Comparison of ENCODE assay signal across 9 cellular contexts in the genomic region with DNA sequence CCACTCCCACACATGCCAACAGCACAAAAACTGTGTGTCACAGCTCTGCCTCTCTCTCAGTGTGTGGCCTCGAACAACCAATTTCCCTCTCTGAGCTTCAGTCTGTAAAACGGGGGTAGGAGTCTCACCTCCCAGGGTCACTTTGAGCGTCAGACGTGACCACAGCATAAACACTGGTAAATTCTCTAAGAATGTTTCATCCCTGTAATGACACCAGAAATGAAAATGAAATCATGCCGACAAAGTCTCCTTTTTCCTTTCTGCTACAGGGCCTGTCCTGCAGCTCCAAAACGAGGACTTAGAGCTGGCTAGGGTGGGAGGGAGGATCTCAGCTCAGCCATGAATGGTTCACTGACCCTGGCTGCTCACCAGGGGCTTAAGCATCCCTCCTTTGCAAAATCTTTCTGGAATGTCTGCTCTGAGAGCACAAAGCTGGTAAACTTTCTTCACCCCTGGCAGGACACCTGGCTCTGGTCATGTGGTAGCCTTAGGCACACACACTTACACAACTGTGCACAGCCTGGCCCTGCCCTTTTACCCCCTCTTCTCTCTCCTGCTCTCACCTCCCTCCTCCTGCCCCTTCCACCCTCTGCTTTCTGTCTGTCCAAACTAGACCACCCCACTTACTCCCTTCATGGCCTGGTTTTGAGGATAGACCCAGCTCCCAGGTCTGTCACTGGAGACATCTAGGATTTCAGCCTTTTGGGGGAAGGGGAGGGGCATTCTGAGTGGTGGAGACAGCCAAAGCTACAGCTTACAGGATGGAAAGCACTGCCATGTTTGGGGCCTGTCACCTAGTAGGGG. TPM values are rescaled to one million over a fixed set of nuclear protein-coding genes. Genes with fewer than 3 reads are reported as not detected.
DNase-seq lines count a peak whose midpoint lies in the region; ATAC-seq, FAIRE-seq and TF ChIP-seq lines count a peak whose summit lies in the region.
"Had no signal": no experiment of that assay in that cellular context is flagged by ENCODE, and none has a peak within 500 bp of the region (broad histone marks: within the 10 kb centered on the region; RNA-seq: fewer than 3 reads in every experiment).

No MANE protein-coding gene starts in this region.

- peaks cover 79% of the 10 kb centered on the region for H3K4me1 ChIP-seq in A549

- peaks cover 13% of the 10 kb centered on the region for H3K9me3 ChIP-seq in A549

- peak; percentile 95 for FAIRE-seq in A549 (lab: Jason Lieb, UNC)

- H3K4me2 ChIP-seq in A549: peak overlapping the region; percentile 95

- TF ChIP-seq EP300 in A549 (IDR thresholded peaks at IDR 0.05) (peak; percentile 99), Ishikawa (IDR thresholded peaks at IDR 0.05; ENCODE audit: borderline replicate concordance) (peak; percentile 37; the same call in 1 of the 2 replicates)

- CTCF ChIA-PET in A549 (lab: Yijun Ruan, JAX): interaction anchor here (0.9 to 4.4 kb wide), 15 partner anchors 8 to 149 kb away, joined by 3 to 30 read pairs (median 4); no protein-coding TSS in a partner anchor

- no peak overlapping the region for H3K4me3 ChIP-seq in A549

- H3K4me3 Mint-ChIP-seq in chondrocyte (ENCODE audit: unreplicated experiment): no peak overlapping the region
- H3K4me3 Mint-ChIP-seq: IgD-negative memory B cell had no signal

- no peaks in the 10 kb centered on the region for H3K36me3 Mint-ChIP-seq in chondrocyte (ENCODE audit: low read depth)

- H3K27me3 Mint-ChIP-seq in chondrocyte (ENCODE audit: low read depth): no peaks in the 10 kb centered on the region

- H3K27ac Mint-ChIP-seq in chondrocyte (ENCODE audit: unreplicated experiment): peak overlapping the region; percentile 93

- TF ChIP-seq CTCF in A549 (IDR thresholded peaks at IDR 0.05) (no peak), chondrocyte (IDR thresholded peaks at IDR 0.05) (no peak), GM13977 (IDR thresholded peaks at IDR 0.05; ENCODE audit: extremely low read depth, insufficient read depth, missing control alignments) (no peak)

- no peaks in the 10 kb centered on the region for H3K9me3 Mint-ChIP-seq in chondrocyte (ENCODE audit: low read depth)

- in situ Hi-C loops in GM13977 (cut with MboI; ENCODE audit: low pct_unique_long_range_greater_than_20kb, low sequenced_read_pairs, unreplicated experiment): no loop called here

- POLR2A ChIA-PET in A549 (lab: Yijun Ruan, JAX): interaction anchor here (0.7 to 5.1 kb wide), 15 partner anchors 8 to 149 kb away, joined by 3 to 134 read pairs (median 5); a partner anchor contains a TSS

- DNase-seq in A549 (ENCODE audit: low read depth in 1 of 2, low spot score in 1 of 2) (peak; percentile 85 to 98), chondrocyte (ENCODE audit: low spot score) (no peak), mucosa of gallbladder (ENCODE audit: low spot score) (peak; percentile 65), NCI-H2081 treated with DMSO at 0.1 percent for 48 hours (lab: John Stamatoyannopoulos, UW) (no peak), GM13977 (ENCODE audit: low spot score) (no peak), NK-92 (lab: John Stamatoyannopoulos, UW; ENCODE audit: unreplicated experiment) (no peak), iPS-NIHi11 (ENCODE audit: low spot score) (no peak)

- peaks cover 63% of the 10 kb centered on the region for H3K4me1 Mint-ChIP-seq in chondrocyte (ENCODE audit: low read depth)

- TF ChIP-seq RAD21 in A549 (conservative IDR thresholded peaks at IDR 0.05 in 1 of 2, IDR thresholded peaks at IDR 0.05 in 1 of 2): peak; percentile 7 to 41; a peak in 2 of 5 replicates
- no peak for TF ChIP-seq RAD21 in Ishikawa (IDR thresholded peaks at IDR 0.05; ENCODE audit: low read depth)

- ATAC-seq in A549: peak; percentile 66 to 72

- H3K27ac ChIP-seq in A549: peak overlapping the region; percentile 97 to 100

- WGBS in A549 (ENCODE audit: missing lambda C conversion rate): 1% methylated on average over 6 of the region's 6 CpGs

- TF ChIP-seq POLR2A in A549 (IDR thresholded peaks at IDR 0.05; ENCODE audit: low read length): no peak

TF ChIP-seq in A549, 52 proteins besides CTCF, POLR2A, EP300 and RAD21 (continues in another document):
- TF ChIP-seq, protein P1, sequence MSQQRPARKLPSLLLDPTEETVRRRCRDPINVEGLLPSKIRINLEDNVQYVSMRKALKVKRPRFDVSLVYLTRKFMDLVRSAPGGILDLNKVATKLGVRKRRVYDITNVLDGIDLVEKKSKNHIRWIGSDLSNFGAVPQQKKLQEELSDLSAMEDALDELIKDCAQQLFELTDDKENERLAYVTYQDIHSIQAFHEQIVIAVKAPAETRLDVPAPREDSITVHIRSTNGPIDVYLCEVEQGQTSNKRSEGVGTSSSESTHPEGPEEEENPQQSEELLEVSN (IDR thresholded peaks at IDR 0.05; ENCODE audit: borderline replicate concordance, low read depth): peak; percentile 74
- TF ChIP-seq HDAC2 (IDR thresholded peaks at IDR 0.05): no peak
- TF ChIP-seq RARB (CRISPR knock-in tag; IDR thresholded peaks at IDR 0.05): peak; percentile 62; the same call in 1 of the 2 replicates
- no peak for TF ChIP-seq ZFP36 (IDR thresholded peaks at IDR 0.05; ENCODE audit: borderline replicate concordance, partially characterized antibody)
- peak; percentile 97 to 98 for TF ChIP-seq JUN (IDR thresholded peaks at IDR 0.05)
- TF ChIP-seq SREBF2 (IDR thresholded peaks at IDR 0.05): no peak
- TF ChIP-seq MAFK (IDR thresholded peaks at IDR 0.05; ENCODE audit: partially characterized antibody): peak; percentile 1
- TF ChIP-seq SMC3 (IDR thresholded peaks at IDR 0.05): peak; percentile 41; the same call in 2 of the 3 replicates
- TF ChIP-seq, protein P2, sequence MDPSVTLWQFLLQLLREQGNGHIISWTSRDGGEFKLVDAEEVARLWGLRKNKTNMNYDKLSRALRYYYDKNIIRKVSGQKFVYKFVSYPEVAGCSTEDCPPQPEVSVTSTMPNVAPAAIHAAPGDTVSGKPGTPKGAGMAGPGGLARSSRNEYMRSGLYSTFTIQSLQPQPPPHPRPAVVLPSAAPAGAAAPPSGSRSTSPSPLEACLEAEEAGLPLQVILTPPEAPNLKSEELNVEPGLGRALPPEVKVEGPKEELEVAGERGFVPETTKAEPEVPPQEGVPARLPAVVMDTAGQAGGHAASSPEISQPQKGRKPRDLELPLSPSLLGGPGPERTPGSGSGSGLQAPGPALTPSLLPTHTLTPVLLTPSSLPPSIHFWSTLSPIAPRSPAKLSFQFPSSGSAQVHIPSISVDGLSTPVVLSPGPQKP (IDR thresholded peaks at IDR 0.05; ENCODE audit: low read depth, low read length): no peak
- TF ChIP-seq BHLHE40 (IDR thresholded peaks at IDR 0.05; ENCODE audit: low read depth, low read length): no peak

TF ChIP-seq in Ishikawa, 13 proteins besides CTCF, POLR2A, EP300 and RAD21 (continues in another document):
- TF ChIP-seq TCF12 (IDR thresholded peaks at IDR 0.05; ENCODE audit: low read depth) (0 out of 2 replicates have a peak, but pooled peaks have one; percentile 27), CEBPB (IDR thresholded peaks at IDR 0.05) (peak; percentile 41), TAF1 (IDR thresholded peaks at IDR 0.05; ENCODE audit: low read depth) (no peak), ZBTB7A (IDR thresholded peaks at IDR 0.05; ENCODE audit: low read depth) (no peak), YY1 (IDR thresholded peaks at IDR 0.05; ENCODE audit: low read depth) (no peak), CREB1 (IDR thresholded peaks at IDR 0.05; ENCODE audit: low read depth) (no peak), TEAD4 (IDR thresholded peaks at IDR 0.05) (peak; percentile 26; the same call in 1 of the 2 replicates), FOXM1 (IDR thresholded peaks at IDR 0.05; ENCODE audit: borderline replicate concordance, low read depth) (no peak)
- TF ChIP-seq, protein P3, sequence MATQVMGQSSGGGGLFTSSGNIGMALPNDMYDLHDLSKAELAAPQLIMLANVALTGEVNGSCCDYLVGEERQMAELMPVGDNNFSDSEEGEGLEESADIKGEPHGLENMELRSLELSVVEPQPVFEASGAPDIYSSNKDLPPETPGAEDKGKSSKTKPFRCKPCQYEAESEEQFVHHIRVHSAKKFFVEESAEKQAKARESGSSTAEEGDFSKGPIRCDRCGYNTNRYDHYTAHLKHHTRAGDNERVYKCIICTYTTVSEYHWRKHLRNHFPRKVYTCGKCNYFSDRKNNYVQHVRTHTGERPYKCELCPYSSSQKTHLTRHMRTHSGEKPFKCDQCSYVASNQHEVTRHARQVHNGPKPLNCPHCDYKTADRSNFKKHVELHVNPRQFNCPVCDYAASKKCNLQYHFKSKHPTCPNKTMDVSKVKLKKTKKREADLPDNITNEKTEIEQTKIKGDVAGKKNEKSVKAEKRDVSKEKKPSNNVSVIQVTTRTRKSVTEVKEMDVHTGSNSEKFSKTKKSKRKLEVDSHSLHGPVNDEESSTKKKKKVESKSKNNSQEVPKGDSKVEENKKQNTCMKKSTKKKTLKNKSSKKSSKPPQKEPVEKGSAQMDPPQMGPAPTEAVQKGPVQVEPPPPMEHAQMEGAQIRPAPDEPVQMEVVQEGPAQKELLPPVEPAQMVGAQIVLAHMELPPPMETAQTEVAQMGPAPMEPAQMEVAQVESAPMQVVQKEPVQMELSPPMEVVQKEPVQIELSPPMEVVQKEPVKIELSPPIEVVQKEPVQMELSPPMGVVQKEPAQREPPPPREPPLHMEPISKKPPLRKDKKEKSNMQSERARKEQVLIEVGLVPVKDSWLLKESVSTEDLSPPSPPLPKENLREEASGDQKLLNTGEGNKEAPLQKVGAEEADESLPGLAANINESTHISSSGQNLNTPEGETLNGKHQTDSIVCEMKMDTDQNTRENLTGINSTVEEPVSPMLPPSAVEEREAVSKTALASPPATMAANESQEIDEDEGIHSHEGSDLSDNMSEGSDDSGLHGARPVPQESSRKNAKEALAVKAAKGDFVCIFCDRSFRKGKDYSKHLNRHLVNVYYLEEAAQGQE (IDR thresholded peaks at IDR 0.05; ENCODE audit: low read depth): no peak
- TF ChIP-seq, protein P4, sequence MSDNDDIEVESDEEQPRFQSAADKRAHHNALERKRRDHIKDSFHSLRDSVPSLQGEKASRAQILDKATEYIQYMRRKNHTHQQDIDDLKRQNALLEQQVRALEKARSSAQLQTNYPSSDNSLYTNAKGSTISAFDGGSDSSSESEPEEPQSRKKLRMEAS (IDR thresholded peaks at IDR 0.05): no peak
- TF ChIP-seq, protein P5, sequence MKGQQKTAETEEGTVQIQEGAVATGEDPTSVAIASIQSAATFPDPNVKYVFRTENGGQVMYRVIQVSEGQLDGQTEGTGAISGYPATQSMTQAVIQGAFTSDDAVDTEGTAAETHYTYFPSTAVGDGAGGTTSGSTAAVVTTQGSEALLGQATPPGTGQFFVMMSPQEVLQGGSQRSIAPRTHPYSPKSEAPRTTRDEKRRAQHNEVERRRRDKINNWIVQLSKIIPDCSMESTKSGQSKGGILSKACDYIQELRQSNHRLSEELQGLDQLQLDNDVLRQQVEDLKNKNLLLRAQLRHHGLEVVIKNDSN (IDR thresholded peaks at IDR 0.05): peak; percentile 73

RNA-seq across cellular contexts. Expression of a gene that starts 12.3 kb away (rescaled TPM):
- polyA plus RNA-seq in A549 (2011; rRNA removed) (164 and 188 TPM in 2 replicates), A549 (2017; fragmentation: RNase III; extraction: RNeasy Plus Mini Kit Qiagen cat#74134 plus additional on column Dnase treatment) (145 to 171 TPM (median 164 TPM) in 3 replicates)
- 177 and 263 TPM in 2 replicates for polyA plus RNA-seq in A549 (2012; cell fraction: cytosol; rRNA removed)
- 271 and 323 TPM in 2 replicates for polyA plus RNA-seq in A549 (2012; cell fraction: nucleus; rRNA removed)
- polyA minus RNA-seq in A549 (2011; rRNA and poly(A)+ RNA removed): 186 and 192 TPM in 2 replicates
- total RNA-seq in chondrocyte (41.7 to 46.2 TPM (median 42.3 TPM) in 3 replicates), mucosa of gallbladder (35.8 TPM)
- polyA plus RNA-seq: IgD-negative memory B cell had no signal

Comparison
In these comparisons a context has a peak if more than half of its experiments do, and no peak if none do; other contexts are left out.
1. DNase-seq: peak in A549 (2 of 2) and mucosa of gallbladder (single experiment); none in chondrocyte (single experiment), NCI-H2081 treated with DMSO at 0.1 percent for 48 hours (single experiment), GM13977 (single experiment), NK-92 (single experiment) and iPS-NIHi11 (single experiment).